ENCODE assay signal across 9 cellular contexts in genomic region chr2:190415794-190416729, GRCh38.
DNase-seq lines count a peak whose midpoint lies in the region; ATAC-seq and TF ChIP-seq lines count a peak whose summit lies in the region.
"Had no signal": no experiment of that assay in that cellular context is flagged by ENCODE, and none has a peak within 500 bp of the region (broad histone marks: within the 10 kb centered on the region; RNA-seq: fewer than 3 reads in every experiment).

No MANE protein-coding gene starts in this region.

- peak overlapping the region; percentile 85 for H3K27ac Mint-ChIP-seq in stimulated activated naive CD8-positive, alpha-beta T cell treated with anti-CD3 and anti-CD28 coated beads, Interleukin-15, Interleukin-2, amounts not matched to agents 100 ng/mL and 50 ng/mL, for 24 hours

- DNase-seq in stimulated activated naive CD8-positive, alpha-beta T cell treated with anti-CD3 and anti-CD28 coated beads, Interleukin-15, Interleukin-2, amounts not matched to agents 100 U/mL and 50 U/mL, for 24 hours, result no peak
- DNase-seq in MM.1S (no peak), choroid plexus epithelial cell (ENCODE audit: low read depth) (peak; percentile 20), NCI-H2227 (lab: John Stamatoyannopoulos, UW; ENCODE audit: unreplicated experiment) (no peak), GM03348 (ENCODE audit: low spot score) (no peak), DMS53 treated with DMSO at 0.1 percent for 48 hours (lab: John Stamatoyannopoulos, UW; ENCODE audit: unreplicated experiment) (no peak)
- DNase-seq: stimulated activated CD4-positive, alpha-beta T cell treated with anti-CD3 and anti-CD28 coated beads, Interleukin-15, amount 100 ng/mL, for 24 hours had no signal

- peaks cover 91% of the 10 kb centered on the region for H3K4me1 Mint-ChIP-seq in stimulated activated naive CD8-positive, alpha-beta T cell treated with anti-CD3 and anti-CD28 coated beads, Interleukin-15, Interleukin-2, amounts not matched to agents 100 ng/mL and 50 ng/mL, for 24 hours (ENCODE audit: low read depth)

- H3K9me3 Mint-ChIP-seq in stimulated activated naive CD8-positive, alpha-beta T cell treated with anti-CD3 and anti-CD28 coated beads, Interleukin-15, Interleukin-2, amounts not matched to agents 100 ng/mL and 50 ng/mL, for 24 hours, result no peaks in the 10 kb centered on the region

- H3K27me3 ChIP-seq in MM.1S (replicated peaks; ENCODE audit: insufficient read depth, low read length), result no peaks in the 10 kb centered on the region

- no peak overlapping the region for H3K27ac ChIP-seq in MM.1S (ENCODE audit: low read length)

- peak overlapping the region; percentile 8; the same call in 1 of the 2 replicates for H3K4me2 ChIP-seq in MM.1S (ENCODE audit: low read depth, low read length)

- H3K36me3 Mint-ChIP-seq in stimulated activated naive CD8-positive, alpha-beta T cell treated with anti-CD3 and anti-CD28 coated beads, Interleukin-15, Interleukin-2, amounts not matched to agents 100 ng/mL and 50 ng/mL, for 24 hours (ENCODE audit: low read depth), result peaks cover 32% of the 10 kb centered on the region

- H3K36me3 ChIP-seq in MM.1S (replicated peaks; ENCODE audit: insufficient read depth, low read length), result no peaks in the 10 kb centered on the region

- H3K27me3 Mint-ChIP-seq in stimulated activated naive CD8-positive, alpha-beta T cell treated with anti-CD3 and anti-CD28 coated beads, Interleukin-15, Interleukin-2, amounts not matched to agents 100 ng/mL and 50 ng/mL, for 24 hours, result no peaks in the 10 kb centered on the region

- no peaks in the 10 kb centered on the region for H3F3A ChIP-seq in MM.1S (ENCODE audit: insufficient read depth, low read length)

- H3K9ac ChIP-seq in MM.1S (ENCODE audit: low read length), result no peak overlapping the region

- no peaks in the 10 kb centered on the region for H3K4me1 ChIP-seq in MM.1S (ENCODE audit: low read length)

- H3K4me3 ChIP-seq in MM.1S (ENCODE audit: low read length) (no peak overlapping the region), choroid plexus epithelial cell (ENCODE audit: low read depth, low read length) (no peak overlapping the region)

- no peak for ATAC-seq in stimulated activated naive CD8-positive, alpha-beta T cell treated with anti-CD3 and anti-CD28 coated beads, Interleukin-15, Interleukin-2, amounts not matched to agents 100 U/mL and 50 U/mL, for 24 hours
- ATAC-seq in GM19455 (IDR thresholded peaks at IDR 0.05; ENCODE audit: unreplicated experiment), result no peak

- H3K9me3 ChIP-seq in MM.1S (replicated peaks; ENCODE audit: insufficient read depth, low read length), result no peaks in the 10 kb centered on the region

- H3K79me2 ChIP-seq in MM.1S (ENCODE audit: low read length), result peaks cover 19% of the 10 kb centered on the region; the same call in 1 of the 2 replicates

- H3K9me2 ChIP-seq in MM.1S (replicated peaks; ENCODE audit: insufficient read depth, low read length), result no peaks in the 10 kb centered on the region

- no peak overlapping the region for H2AFZ ChIP-seq in MM.1S (ENCODE audit: low read length)

- H3K4me3 Mint-ChIP-seq in stimulated activated naive CD8-positive, alpha-beta T cell treated with anti-CD3 and anti-CD28 coated beads, Interleukin-15, Interleukin-2, amounts not matched to agents 100 ng/mL and 50 ng/mL, for 24 hours, result peak overlapping the region; percentile 64

- TF ChIP-seq CTCF in MM.1S (IDR thresholded peaks at IDR 0.05; ENCODE audit: low read length) (no peak), choroid plexus epithelial cell (conservative IDR thresholded peaks at IDR 0.05; ENCODE audit: low read depth, low read length) (no peak)

- H4K20me1 ChIP-seq in MM.1S (ENCODE audit: insufficient read depth, low read length), result no peaks in the 10 kb centered on the region
